In the genomic region with DNA sequence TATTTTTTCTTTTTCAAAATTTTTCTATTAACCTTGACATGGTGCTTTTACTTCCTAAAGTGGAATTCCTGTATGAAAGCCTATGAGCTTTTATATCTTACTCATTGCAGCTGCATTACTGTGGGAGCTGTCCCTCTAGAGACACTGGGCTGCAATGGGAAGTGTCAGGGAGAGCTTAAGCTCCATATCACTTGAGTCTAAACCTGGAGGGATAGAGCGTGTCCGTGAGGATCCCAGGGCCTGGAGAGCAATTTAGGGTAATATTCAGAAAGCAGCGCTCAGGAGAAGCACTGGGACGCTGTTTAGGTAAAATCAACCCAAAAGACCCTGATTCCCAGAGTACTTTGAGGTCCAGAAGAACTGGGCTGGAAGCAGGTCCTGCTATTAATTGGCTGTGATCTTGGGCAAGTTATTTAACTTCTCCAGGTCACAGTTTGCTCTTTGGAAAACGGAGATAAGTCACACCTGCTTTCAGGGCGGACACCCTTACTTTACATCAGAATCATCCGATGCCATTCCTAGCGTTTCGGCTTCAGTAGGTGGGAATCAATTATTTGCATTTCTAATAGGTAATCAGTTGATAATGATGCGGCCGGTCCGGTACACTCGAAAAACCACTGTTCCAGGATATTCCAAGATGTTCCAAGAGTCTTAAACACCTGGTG, we compare ENCODE assay signal across 1 cellular context.
TF ChIP-seq lines count a peak whose summit lies in the region.

No MANE protein-coding gene starts in this region.

TF ChIP-seq in GM23338, 12 proteins besides CTCF, POLR2A, EP300 and RAD21 (continued from another document):
- TF ChIP-seq, protein P1, sequence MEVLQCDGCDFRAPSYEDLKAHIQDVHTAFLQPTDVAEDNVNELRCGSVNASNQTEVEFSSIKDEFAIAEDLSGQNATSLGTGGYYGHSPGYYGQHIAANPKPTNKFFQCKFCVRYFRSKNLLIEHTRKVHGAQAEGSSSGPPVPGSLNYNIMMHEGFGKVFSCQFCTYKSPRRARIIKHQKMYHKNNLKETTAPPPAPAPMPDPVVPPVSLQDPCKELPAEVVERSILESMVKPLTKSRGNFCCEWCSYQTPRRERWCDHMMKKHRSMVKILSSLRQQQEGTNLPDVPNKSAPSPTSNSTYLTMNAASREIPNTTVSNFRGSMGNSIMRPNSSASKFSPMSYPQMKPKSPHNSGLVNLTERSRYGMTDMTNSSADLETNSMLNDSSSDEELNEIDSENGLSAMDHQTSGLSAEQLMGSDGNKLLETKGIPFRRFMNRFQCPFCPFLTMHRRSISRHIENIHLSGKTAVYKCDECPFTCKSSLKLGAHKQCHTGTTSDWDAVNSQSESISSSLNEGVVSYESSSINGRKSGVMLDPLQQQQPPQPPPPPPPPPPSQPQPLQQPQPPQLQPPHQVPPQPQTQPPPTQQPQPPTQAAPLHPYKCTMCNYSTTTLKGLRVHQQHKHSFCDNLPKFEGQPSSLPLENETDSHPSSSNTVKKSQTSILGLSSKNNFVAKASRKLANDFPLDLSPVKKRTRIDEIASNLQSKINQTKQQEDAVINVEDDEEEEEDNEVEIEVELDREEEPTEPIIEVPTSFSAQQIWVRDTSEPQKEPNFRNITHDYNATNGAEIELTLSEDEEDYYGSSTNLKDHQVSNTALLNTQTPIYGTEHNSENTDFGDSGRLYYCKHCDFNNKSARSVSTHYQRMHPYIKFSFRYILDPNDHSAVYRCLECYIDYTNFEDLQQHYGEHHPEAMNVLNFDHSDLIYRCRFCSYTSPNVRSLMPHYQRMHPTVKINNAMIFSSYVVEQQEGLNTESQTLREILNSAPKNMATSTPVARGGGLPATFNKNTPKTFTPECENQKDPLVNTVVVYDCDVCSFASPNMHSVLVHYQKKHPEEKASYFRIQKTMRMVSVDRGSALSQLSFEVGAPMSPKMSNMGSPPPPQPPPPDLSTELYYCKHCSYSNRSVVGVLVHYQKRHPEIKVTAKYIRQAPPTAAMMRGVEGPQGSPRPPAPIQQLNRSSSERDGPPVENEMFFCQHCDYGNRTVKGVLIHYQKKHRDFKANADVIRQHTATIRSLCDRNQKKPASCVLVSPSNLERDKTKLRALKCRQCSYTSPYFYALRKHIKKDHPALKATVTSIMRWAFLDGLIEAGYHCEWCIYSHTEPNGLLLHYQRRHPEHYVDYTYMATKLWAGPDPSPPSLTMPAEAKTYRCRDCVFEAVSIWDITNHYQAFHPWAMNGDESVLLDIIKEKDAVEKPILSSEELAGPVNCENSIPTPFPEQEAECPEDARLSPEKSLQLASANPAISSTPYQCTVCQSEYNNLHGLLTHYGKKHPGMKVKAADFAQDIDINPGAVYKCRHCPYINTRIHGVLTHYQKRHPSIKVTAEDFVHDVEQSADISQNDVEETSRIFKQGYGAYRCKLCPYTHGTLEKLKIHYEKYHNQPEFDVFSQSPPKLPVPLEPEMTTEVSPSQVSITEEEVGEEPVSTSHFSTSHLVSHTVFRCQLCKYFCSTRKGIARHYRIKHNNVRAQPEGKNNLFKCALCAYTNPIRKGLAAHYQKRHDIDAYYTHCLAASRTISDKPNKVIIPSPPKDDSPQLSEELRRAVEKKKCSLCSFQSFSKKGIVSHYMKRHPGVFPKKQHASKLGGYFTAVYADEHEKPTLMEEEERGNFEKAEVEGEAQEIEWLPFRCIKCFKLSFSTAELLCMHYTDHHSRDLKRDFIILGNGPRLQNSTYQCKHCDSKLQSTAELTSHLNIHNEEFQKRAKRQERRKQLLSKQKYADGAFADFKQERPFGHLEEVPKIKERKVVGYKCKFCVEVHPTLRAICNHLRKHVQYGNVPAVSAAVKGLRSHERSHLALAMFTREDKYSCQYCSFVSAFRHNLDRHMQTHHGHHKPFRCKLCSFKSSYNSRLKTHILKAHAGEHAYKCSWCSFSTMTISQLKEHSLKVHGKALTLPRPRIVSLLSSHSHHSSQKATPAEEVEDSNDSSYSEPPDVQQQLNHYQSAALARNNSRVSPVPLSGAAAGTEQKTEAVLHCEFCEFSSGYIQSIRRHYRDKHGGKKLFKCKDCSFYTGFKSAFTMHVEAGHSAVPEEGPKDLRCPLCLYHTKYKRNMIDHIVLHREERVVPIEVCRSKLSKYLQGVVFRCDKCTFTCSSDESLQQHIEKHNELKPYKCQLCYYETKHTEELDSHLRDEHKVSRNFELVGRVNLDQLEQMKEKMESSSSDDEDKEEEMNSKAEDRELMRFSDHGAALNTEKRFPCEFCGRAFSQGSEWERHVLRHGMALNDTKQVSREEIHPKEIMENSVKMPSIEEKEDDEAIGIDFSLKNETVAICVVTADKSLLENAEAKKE (CRISPR knock-in tag; IDR thresholded peaks at IDR 0.05) = no peak
- no peak for TF ChIP-seq EZH2phosphoT487 (IDR thresholded peaks at IDR 0.05; ENCODE audit: unreplicated experiment)
- no peak for TF ChIP-seq STAT1 (IDR thresholded peaks at IDR 0.05; ENCODE audit: unreplicated experiment)
